Comparison of ENCODE assay signal across 2 cellular contexts in genomic region chr3:58652624-58653023, GRCh38.
TF ChIP-seq lines count a peak whose summit lies in the region.

No MANE protein-coding gene starts in this region.

TF ChIP-seq in HEK293, 187 proteins besides CTCF, POLR2A, EP300 and RAD21 (continued from another document):
- peak; percentile 41 for TF ChIP-seq ZFHX2 (tag by site-specific recombination; conservative IDR thresholded peaks at IDR 0.05)
- no peak for TF ChIP-seq ZNF585B (tag by site-specific recombination; IDR thresholded peaks at IDR 0.05)
TF ChIP-seq in HEK293: peak in this region for 4.

TF ChIP-seq in WTC11, 78 proteins besides CTCF, POLR2A, EP300 and RAD21 (continued from another document):
- TF ChIP-seq, protein P1, sequence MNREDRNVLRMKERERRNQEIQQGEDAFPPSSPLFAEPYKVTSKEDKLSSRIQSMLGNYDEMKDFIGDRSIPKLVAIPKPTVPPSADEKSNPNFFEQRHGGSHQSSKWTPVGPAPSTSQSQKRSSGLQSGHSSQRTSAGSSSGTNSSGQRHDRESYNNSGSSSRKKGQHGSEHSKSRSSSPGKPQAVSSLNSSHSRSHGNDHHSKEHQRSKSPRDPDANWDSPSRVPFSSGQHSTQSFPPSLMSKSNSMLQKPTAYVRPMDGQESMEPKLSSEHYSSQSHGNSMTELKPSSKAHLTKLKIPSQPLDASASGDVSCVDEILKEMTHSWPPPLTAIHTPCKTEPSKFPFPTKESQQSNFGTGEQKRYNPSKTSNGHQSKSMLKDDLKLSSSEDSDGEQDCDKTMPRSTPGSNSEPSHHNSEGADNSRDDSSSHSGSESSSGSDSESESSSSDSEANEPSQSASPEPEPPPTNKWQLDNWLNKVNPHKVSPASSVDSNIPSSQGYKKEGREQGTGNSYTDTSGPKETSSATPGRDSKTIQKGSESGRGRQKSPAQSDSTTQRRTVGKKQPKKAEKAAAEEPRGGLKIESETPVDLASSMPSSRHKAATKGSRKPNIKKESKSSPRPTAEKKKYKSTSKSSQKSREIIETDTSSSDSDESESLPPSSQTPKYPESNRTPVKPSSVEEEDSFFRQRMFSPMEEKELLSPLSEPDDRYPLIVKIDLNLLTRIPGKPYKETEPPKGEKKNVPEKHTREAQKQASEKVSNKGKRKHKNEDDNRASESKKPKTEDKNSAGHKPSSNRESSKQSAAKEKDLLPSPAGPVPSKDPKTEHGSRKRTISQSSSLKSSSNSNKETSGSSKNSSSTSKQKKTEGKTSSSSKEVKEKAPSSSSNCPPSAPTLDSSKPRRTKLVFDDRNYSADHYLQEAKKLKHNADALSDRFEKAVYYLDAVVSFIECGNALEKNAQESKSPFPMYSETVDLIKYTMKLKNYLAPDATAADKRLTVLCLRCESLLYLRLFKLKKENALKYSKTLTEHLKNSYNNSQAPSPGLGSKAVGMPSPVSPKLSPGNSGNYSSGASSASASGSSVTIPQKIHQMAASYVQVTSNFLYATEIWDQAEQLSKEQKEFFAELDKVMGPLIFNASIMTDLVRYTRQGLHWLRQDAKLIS (CRISPR knock-in tag; IDR thresholded peaks at IDR 0.05; ENCODE audit: borderline replicate concordance): no peak
- TF ChIP-seq SOX15 (CRISPR knock-in tag; IDR thresholded peaks at IDR 0.05): no peak
- TF ChIP-seq TEAD1 (CRISPR knock-in tag; IDR thresholded peaks at IDR 0.05): no peak
- TF ChIP-seq PRRX2 (CRISPR knock-in tag; IDR thresholded peaks at IDR 0.05): no peak
- TF ChIP-seq, protein P2, sequence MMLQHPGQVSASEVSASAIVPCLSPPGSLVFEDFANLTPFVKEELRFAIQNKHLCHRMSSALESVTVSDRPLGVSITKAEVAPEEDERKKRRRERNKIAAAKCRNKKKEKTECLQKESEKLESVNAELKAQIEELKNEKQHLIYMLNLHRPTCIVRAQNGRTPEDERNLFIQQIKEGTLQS (CRISPR knock-in tag; conservative IDR thresholded peaks at IDR 0.05): no peak
- TF ChIP-seq ZNF232 (CRISPR knock-in tag; IDR thresholded peaks at IDR 0.05): no peak
- no peak for TF ChIP-seq ETV6 (CRISPR knock-in tag; IDR thresholded peaks at IDR 0.05)
- no peak for TF ChIP-seq HMGA2 (CRISPR knock-in tag; IDR thresholded peaks at IDR 0.05)
- no peak for TF ChIP-seq ZNF396 (CRISPR knock-in tag; IDR thresholded peaks at IDR 0.05; ENCODE audit: borderline replicate concordance)
- TF ChIP-seq GTF2I (CRISPR knock-in tag; conservative IDR thresholded peaks at IDR 0.05): no peak
- no peak for TF ChIP-seq NR2C2 (CRISPR knock-in tag; IDR thresholded peaks at IDR 0.05)
- TF ChIP-seq TCF7 (CRISPR knock-in tag; IDR thresholded peaks at IDR 0.05; ENCODE audit: low read depth): no peak
- TF ChIP-seq ATF1 (CRISPR knock-in tag; IDR thresholded peaks at IDR 0.05): no peak
- TF ChIP-seq IRF1 (CRISPR knock-in tag; IDR thresholded peaks at IDR 0.05): no peak
- TF ChIP-seq ZNF416 (CRISPR knock-in tag; IDR thresholded peaks at IDR 0.05): no peak
- TF ChIP-seq, protein P3, sequence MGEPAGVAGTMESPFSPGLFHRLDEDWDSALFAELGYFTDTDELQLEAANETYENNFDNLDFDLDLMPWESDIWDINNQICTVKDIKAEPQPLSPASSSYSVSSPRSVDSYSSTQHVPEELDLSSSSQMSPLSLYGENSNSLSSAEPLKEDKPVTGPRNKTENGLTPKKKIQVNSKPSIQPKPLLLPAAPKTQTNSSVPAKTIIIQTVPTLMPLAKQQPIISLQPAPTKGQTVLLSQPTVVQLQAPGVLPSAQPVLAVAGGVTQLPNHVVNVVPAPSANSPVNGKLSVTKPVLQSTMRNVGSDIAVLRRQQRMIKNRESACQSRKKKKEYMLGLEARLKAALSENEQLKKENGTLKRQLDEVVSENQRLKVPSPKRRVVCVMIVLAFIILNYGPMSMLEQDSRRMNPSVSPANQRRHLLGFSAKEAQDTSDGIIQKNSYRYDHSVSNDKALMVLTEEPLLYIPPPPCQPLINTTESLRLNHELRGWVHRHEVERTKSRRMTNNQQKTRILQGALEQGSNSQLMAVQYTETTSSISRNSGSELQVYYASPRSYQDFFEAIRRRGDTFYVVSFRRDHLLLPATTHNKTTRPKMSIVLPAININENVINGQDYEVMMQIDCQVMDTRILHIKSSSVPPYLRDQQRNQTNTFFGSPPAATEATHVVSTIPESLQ (CRISPR knock-in tag; IDR thresholded peaks at IDR 0.05): no peak
- no peak for TF ChIP-seq ZNF423 (CRISPR knock-in tag; IDR thresholded peaks at IDR 0.05)
- TF ChIP-seq MYBL2 (CRISPR knock-in tag; IDR thresholded peaks at IDR 0.05): no peak
